ENCODE assay signal across 16 cellular contexts in genomic region chr4:121789960-121790829, GRCh38. TPM values are rescaled to one million over a fixed set of nuclear protein-coding genes. Genes with fewer than 3 reads are reported as not detected.
DNase-seq lines count a peak whose midpoint lies in the region; ATAC-seq, FAIRE-seq and TF ChIP-seq lines count a peak whose summit lies in the region.
"Had no signal": no experiment of that assay in that cellular context is flagged by ENCODE, and none has a peak within 500 bp of the region (broad histone marks: within the 10 kb centered on the region; RNA-seq: fewer than 3 reads in every experiment).

No MANE protein-coding gene starts in this region.

- H3K4me1 ChIP-seq in H1 (replicated peaks in 1 of 4; ENCODE audit: control insufficient read depth in 3 of 4, insufficient read depth in 4 of 4, low read length in 3 of 4) (peaks cover 0 to 10% (median 4%) of the 10 kb centered on the region in 4 experiments; a peak in 5 of 7 replicates), osteoblast (ENCODE audit: insufficient read depth, low read length) (peaks cover 64% of the 10 kb centered on the region), BE2C (no peaks in the 10 kb centered on the region)
- H3K4me1 ChIP-seq: gastrocnemius medialis had no signal

- CTCF ChIA-PET in H1 (lab: Charles Lee; ENCODE audit: partially characterized antibody), result interaction anchor here (0.9 to 2.4 kb wide), 3 partner anchors 19 to 105 kb away, joined by 3 to 9 read pairs (median 3); no protein-coding TSS in a partner anchor

- H3K4ac ChIP-seq in H1 (replicated peaks; ENCODE audit: insufficient read length, low read depth, low read length), result no peak overlapping the region

- no peaks in the 10 kb centered on the region for H3K79me2 ChIP-seq in H1 (ENCODE audit: control insufficient read depth in 1 of 2, insufficient read depth in 2 of 2, low read length in 2 of 2)
- no peaks in the 10 kb centered on the region for H3K79me2 ChIP-seq in osteoblast (ENCODE audit: insufficient read depth, low read length)

- no peak overlapping the region for H3K18ac ChIP-seq in H1 (ENCODE audit: extremely low read depth, low read length)

- H3K27me3 ChIP-seq in H1 (replicated peaks in 1 of 4; ENCODE audit: control insufficient read depth in 3 of 4, extremely low read depth in 1 of 4, insufficient read depth in 3 of 4, low read length in 3 of 4), result peaks cover 0 to 1% (median 0%) of the 10 kb centered on the region in 4 experiments; a peak in 1 of 7 replicates
- H3K27me3 ChIP-seq in osteoblast (ENCODE audit: insufficient read depth, low read length), result no peaks in the 10 kb centered on the region
- peaks cover 41% of the 10 kb centered on the region for H3K27me3 ChIP-seq in BE2C
- H3K27me3 ChIP-seq: right atrium auricular region had no signal

- H3K36me3 ChIP-seq in H1 (ENCODE audit: control insufficient read depth in 2 of 4, insufficient read depth in 4 of 4, low read length in 3 of 4) (no peaks in the 10 kb centered on the region), osteoblast (ENCODE audit: insufficient read depth, low read length) (no peaks in the 10 kb centered on the region), BE2C (no peaks in the 10 kb centered on the region)
- H3K36me3 ChIP-seq: gastrocnemius medialis, right atrium auricular region, stomach had no signal

- POLR2A ChIA-PET in H1 (lab: Charles Lee; ENCODE audit: partially characterized antibody), result interaction anchor here (1.0 to 1.8 kb wide), 5 partner anchors 9 to 78 kb away, joined by 3 to 6 read pairs (median 4); partner anchors contain the start of gene EXOSC9

- H2AFZ ChIP-seq in H1 (ENCODE audit: low read length) (no peak overlapping the region), osteoblast (ENCODE audit: low read length) (no peak overlapping the region)

- H2BK5ac ChIP-seq in H1 (ENCODE audit: low read depth, low read length), result no peak overlapping the region

- H2BK12ac ChIP-seq in H1 (ENCODE audit: low read depth, low read length), result no peak overlapping the region

- H2BK15ac ChIP-seq in H1 (ENCODE audit: low read length), result 0 out of 2 replicates have a peak overlapping the region, but pooled peaks have one; percentile 4

- no peak overlapping the region for H3K27ac ChIP-seq in H1 (ENCODE audit: low read depth, low read length)
- H3K27ac ChIP-seq in osteoblast (ENCODE audit: low read depth, low read length), result peak overlapping the region; percentile 88
- H3K27ac ChIP-seq: gastrocnemius medialis, right atrium auricular region, stomach had no signal

- WGBS in H1 (ENCODE audit: extremely low coverage in 1 of 2, insufficient coverage in 1 of 2, insufficient read length in 1 of 2, insufficient replicate concordance in 2 of 2, low coverage in 1 of 2, low lambda C conversion rate in 2 of 2, missing lambda C conversion rate in 1 of 2), 2 experiments, result 82 to 100% methylated on average over 1 to 3 of the region's 3 CpGs

- H3K14ac ChIP-seq in H1 (ENCODE audit: insufficient read length), result no peak overlapping the region

- TF ChIP-seq EP300 in H1 (IDR thresholded peaks at IDR 0.05; ENCODE audit: borderline replicate concordance in 1 of 2, low read depth in 2 of 2, low read length in 2 of 2), result no peak

- TF ChIP-seq RAD21 in H1 (IDR thresholded peaks at IDR 0.05 in 1 of 2, conservative IDR thresholded peaks at IDR 0.05 in 1 of 2; ENCODE audit: low read depth in 2 of 2, low read length in 2 of 2), result no peak

- no peak overlapping the region for H3K9ac ChIP-seq in H1 (replicated peaks in 1 of 4; ENCODE audit: extremely low read depth in 1 of 4, low read depth in 3 of 4, low read length in 3 of 4)

- no peak overlapping the region for H3K4me2 ChIP-seq in H1 (ENCODE audit: insufficient read depth in 1 of 2, low read depth in 2 of 2, low read length in 2 of 2)
- H3K4me2 ChIP-seq in osteoblast (ENCODE audit: insufficient read depth, low read length), result peak overlapping the region; percentile 21

- H3K4me3 ChIP-seq in H1 (ENCODE audit: extremely low read depth in 1 of 4, insufficient read depth in 2 of 4, low read depth in 3 of 4, low read length in 4 of 4) (no peak overlapping the region), osteoblast (ENCODE audit: insufficient read depth, low read length) (no peak overlapping the region), BE2C (ENCODE audit: low read depth, low read length) (no peak overlapping the region)
- H3K4me3 ChIP-seq: gastrocnemius medialis, right atrium auricular region, stomach had no signal

- no peak overlapping the region for H4K8ac ChIP-seq in H1 (ENCODE audit: extremely low read depth, insufficient read depth, low read length)

- H3K9me3 ChIP-seq in H1 (ENCODE audit: insufficient read depth in 2 of 2, low read depth in 1 of 2, low read length in 1 of 2) (no peaks in the 10 kb centered on the region), osteoblast (ENCODE audit: low read depth, low read length) (no peaks in the 10 kb centered on the region), BE2C (no peaks in the 10 kb centered on the region)
- H3K9me3 ChIP-seq: gastrocnemius medialis, right atrium auricular region, stomach had no signal

- FAIRE-seq in H1 (lab: Jason Lieb, UNC), result no peak
- FAIRE-seq: islet of Langerhans had no signal

- H4K20me1 ChIP-seq in H1 (replicated peaks in 1 of 2; ENCODE audit: control insufficient read depth in 1 of 2, insufficient read depth in 2 of 2, low read length in 2 of 2), result no peaks in the 10 kb centered on the region
- no peaks in the 10 kb centered on the region for H4K20me1 ChIP-seq in osteoblast (ENCODE audit: insufficient read depth, low read length)

- H3K56ac ChIP-seq in H1 (replicated peaks; ENCODE audit: insufficient read length, low read depth, low read length), result no peak overlapping the region

- no peak overlapping the region for H2BK120ac ChIP-seq in H1 (replicated peaks; ENCODE audit: low read depth, low read length)

- H2AK5ac ChIP-seq in H1 (ENCODE audit: low read depth, low read length), result no peak overlapping the region

- TF ChIP-seq POLR2A in H1 (IDR thresholded peaks at IDR 0.05; ENCODE audit: control extremely low read depth in 1 of 2, low read depth in 2 of 2, low read length in 2 of 2), result no peak

- TF ChIP-seq CTCF in H1 (IDR thresholded peaks at IDR 0.05; ENCODE audit: control extremely low read depth in 1 of 3, insufficient read depth in 1 of 3, low read depth in 1 of 3, low read length in 3 of 3) (no peak), osteoblast (IDR thresholded peaks at IDR 0.05; ENCODE audit: extremely low read depth, low read depth, low read length) (no peak), BE2C (IDR thresholded peaks at IDR 0.05; ENCODE audit: low read depth, low read length) (no peak)

- no peak overlapping the region for H3K23ac ChIP-seq in H1 (ENCODE audit: insufficient read length)

- H3K23me2 ChIP-seq in H1 (ENCODE audit: low read depth, low read length), result peaks cover 2% of the 10 kb centered on the region; the same call in 1 of the 2 replicates

- no peaks in the 10 kb centered on the region for H3K79me1 ChIP-seq in H1 (ENCODE audit: low read depth, low read length)

- no peak overlapping the region for H2BK20ac ChIP-seq in H1 (ENCODE audit: low read length)

- no peak overlapping the region for H4K5ac ChIP-seq in H1 (ENCODE audit: insufficient read length, low read depth, low read length)

- no peak overlapping the region for H4K91ac ChIP-seq in H1 (replicated peaks; ENCODE audit: insufficient read length, low read length)

- DNase-seq in EL (peak; percentile 81), RPMI7951 (ENCODE audit: low read depth) (peak; percentile 78), H1 (ENCODE audit: low read depth in 1 of 2, low spot score in 2 of 2) (no peak), osteoblast (ENCODE audit: insufficient read length, low spot score, missing footprints) (peak; percentile 45), BE2C (no peak)
- DNase-seq in activated naive CD4-positive, alpha-beta T cell treated with Interleukin-2 at 50 U/mL for 16 hours, result no peak
- DNase-seq: activated effector memory CD4-positive, alpha-beta T cell treated with anti-CD3 and anti-CD28 coated beads, Interleukin-2, amount 50 U/mL, for 16 hours; CD4-positive, alpha-beta T cell; gastrocnemius medialis; stomach; T-helper 1 cell had no signal

- ATAC-seq in HG02610 (IDR thresholded peaks at IDR 0.05; ENCODE audit: unreplicated experiment) (no peak), GM21360 (IDR thresholded peaks at IDR 0.05; ENCODE audit: unreplicated experiment) (no peak)
- ATAC-seq: gastrocnemius medialis had no signal

RNA-seq across cellular contexts. Expression of gene EXOSC9, which starts 10.9 kb away (rescaled TPM):
- 43.9 and 45.5 TPM in 2 replicates for total RNA-seq in RPMI7951 (2014; rRNA removed; shearing (Covaris generic))
- total RNA-seq in H1 (2021; fragmentation: NEBNext Ultra II Directional; extraction: Animal tissue kit (Norgen Biotek cat#: 25700)), result 53.4 and 54.9 TPM in 2 replicates
- polyA plus RNA-seq in H1 (2011; rRNA removed), result 16.7 and 33.2 TPM in 2 replicates
- polyA plus RNA-seq in H1 (2011; cell fraction: cytosol; rRNA removed), result 45.7 TPM
- 16.4 TPM for polyA plus RNA-seq in H1 (2011; cell fraction: nucleus; rRNA removed)
- 49.3 to 73.9 TPM (median 53.7 TPM) in 4 replicates for polyA plus RNA-seq in H1 (2012, experiment 1 of 2)
- 4.9 TPM for polyA plus RNA-seq in H1 (2012, experiment 2 of 2)
- 58.5 TPM for polyA plus RNA-seq in H1 (2013, experiment 1 of 2)
- polyA plus RNA-seq in H1 (2013, experiment 2 of 2), result 56.6 TPM
- polyA minus RNA-seq in H1 (2011; rRNA and poly(A)+ RNA removed), result 72.1 and 104 TPM in 2 replicates
- polyA minus RNA-seq in H1 (2011; cell fraction: cytosol; rRNA and poly(A)+ RNA removed), result 27.0 TPM
- 66.6 TPM for polyA minus RNA-seq in H1 (2011; cell fraction: nucleus; rRNA and poly(A)+ RNA removed)
- total RNA-seq in osteoblast, result 30.8 and 31.2 TPM in 2 replicates
- polyA plus RNA-seq in BE2C (2012; ENCODE audit: insufficient read depth, insufficient read length, low read depth), result 27.5 TPM

RNA-seq across cellular contexts. Expression of gene SMIM43, which starts 25.2 kb away (rescaled TPM):
- total RNA-seq in RPMI7951 (2014; rRNA removed; shearing (Covaris generic)), result not detected in 2 replicates
- 0.50 TPM in 1 of 2 replicates, not detected in the other for total RNA-seq in H1 (2021; fragmentation: NEBNext Ultra II Directional; extraction: Animal tissue kit (Norgen Biotek cat#: 25700))
- 0.41 and 0.94 TPM in 2 replicates for polyA plus RNA-seq in H1 (2011; rRNA removed)
- polyA plus RNA-seq in H1 (2011; cell fraction: cytosol; rRNA removed), result 0.97 TPM
- polyA plus RNA-seq in H1 (2011; cell fraction: nucleus; rRNA removed), result 0.77 TPM
- 0.72 to 0.98 TPM (median 0.88 TPM) in 4 replicates for polyA plus RNA-seq in H1 (2012, experiment 1 of 2)
- 0.22 TPM for polyA plus RNA-seq in H1 (2012, experiment 2 of 2)
- 0.32 TPM for polyA plus RNA-seq in H1 (2013, experiment 1 of 2)
- 0.33 TPM for polyA plus RNA-seq in H1 (2013, experiment 2 of 2)
- polyA minus RNA-seq in H1 (2011; rRNA and poly(A)+ RNA removed), result 0.22 and 2.5 TPM in 2 replicates
- 1.2 TPM for polyA minus RNA-seq in H1 (2011; cell fraction: cytosol; rRNA and poly(A)+ RNA removed)
- 0.40 TPM for polyA minus RNA-seq in H1 (2011; cell fraction: nucleus; rRNA and poly(A)+ RNA removed)
- total RNA-seq in osteoblast, result 0.72 and 1.8 TPM in 2 replicates
- polyA plus RNA-seq in BE2C (2012; ENCODE audit: insufficient read depth, insufficient read length, low read depth), result not detected
- total RNA-seq: CD4-positive, alpha-beta T cell; cerebellum; gastrocnemius medialis; right atrium auricular region had no signal

RNA-seq across cellular contexts. Expression of gene CCNA2, which starts 33.5 kb away (rescaled TPM):
- total RNA-seq in RPMI7951 (2014; rRNA removed; shearing (Covaris generic)), result 187 and 194 TPM in 2 replicates
- total RNA-seq in H1 (2021; fragmentation: NEBNext Ultra II Directional; extraction: Animal tissue kit (Norgen Biotek cat#: 25700)), result 95.1 and 98.6 TPM in 2 replicates
- 39.0 and 42.1 TPM in 2 replicates for polyA plus RNA-seq in H1 (2011; rRNA removed)
- polyA plus RNA-seq in H1 (2011; cell fraction: cytosol; rRNA removed), result 56.9 TPM
- polyA plus RNA-seq in H1 (2011; cell fraction: nucleus; rRNA removed), result 25.0 TPM
- polyA plus RNA-seq in H1 (2012, experiment 1 of 2), result 39.5 to 58.0 TPM (median 49.2 TPM) in 4 replicates
- polyA plus RNA-seq in H1 (2012, experiment 2 of 2), result 9.2 TPM
- 65.0 TPM for polyA plus RNA-seq in H1 (2013, experiment 1 of 2)
- polyA plus RNA-seq in H1 (2013, experiment 2 of 2), result 65.7 TPM
- 47.5 and 80.3 TPM in 2 replicates for polyA minus RNA-seq in H1 (2011; rRNA and poly(A)+ RNA removed)
- 51.3 TPM for polyA minus RNA-seq in H1 (2011; cell fraction: cytosol; rRNA and poly(A)+ RNA removed)
- polyA minus RNA-seq in H1 (2011; cell fraction: nucleus; rRNA and poly(A)+ RNA removed), result 38.2 TPM
- total RNA-seq in osteoblast, result 8.0 and 8.7 TPM in 2 replicates
- 5.1 TPM for polyA plus RNA-seq in BE2C (2012; ENCODE audit: insufficient read depth, insufficient read length, low read depth)

Comparison
In these comparisons a context has a peak if more than half of its experiments do, and no peak if none do; other contexts are left out.
1. DNase-seq: peak in EL (single experiment), RPMI7951 (single experiment) and osteoblast (single experiment); none in H1 (0 of 2), BE2C (single experiment) and activated naive CD4-positive, alpha-beta T cell treated with Interleukin-2 at 50 U/mL for 16 hours (single experiment).